In the genomic region with DNA sequence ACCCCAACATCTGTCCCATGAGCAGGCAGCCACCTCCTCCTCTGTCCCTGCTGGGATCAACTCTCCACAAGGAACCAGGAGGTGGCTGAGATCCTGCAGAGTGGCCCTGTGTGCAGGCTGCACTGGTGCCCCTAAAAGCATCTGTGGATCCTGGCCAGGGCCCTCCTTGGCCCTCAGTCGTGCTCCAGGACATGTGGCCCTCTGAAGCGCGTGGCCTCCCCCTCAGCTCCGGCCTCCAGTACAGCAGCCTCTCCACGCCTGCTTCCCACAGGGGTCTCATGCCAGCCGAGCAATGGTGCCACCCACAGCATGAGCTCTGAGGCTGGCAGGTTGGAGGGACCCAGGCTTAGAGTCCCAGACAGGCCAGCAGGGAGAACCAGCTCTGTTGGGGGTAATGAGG, we compare ENCODE assay signal across 2 cellular contexts.
TF ChIP-seq lines count a peak whose summit lies in the region.

No MANE protein-coding gene starts in this region.

TF ChIP-seq in SK-N-SH, 30 proteins besides CTCF, POLR2A, EP300 and RAD21 (continued from another document):
- TF ChIP-seq ZBTB33 (IDR thresholded peaks at IDR 0.05; ENCODE audit: borderline replicate concordance, low read depth) (no peak), USF1 (IDR thresholded peaks at IDR 0.05; ENCODE audit: borderline replicate concordance, low read depth) (no peak), IRF3 (IDR thresholded peaks at IDR 0.05; ENCODE audit: low read depth, low read length) (no peak), NRF1 (IDR thresholded peaks at IDR 0.05; ENCODE audit: low read depth, low read length) (no peak), JUND (IDR thresholded peaks at IDR 0.05) (no peak), TAF1 (IDR thresholded peaks at IDR 0.05; ENCODE audit: borderline replicate concordance, low read depth, low read length) (no peak), FOXJ3 (CRISPR knock-in tag; IDR thresholded peaks at IDR 0.05) (no peak), NFIC (IDR thresholded peaks at IDR 0.05; ENCODE audit: borderline replicate concordance) (no peak), TEAD4 (IDR thresholded peaks at IDR 0.05; ENCODE audit: borderline replicate concordance, insufficient read depth) (no peak), RFX5 (IDR thresholded peaks at IDR 0.05; ENCODE audit: low read length) (no peak)

TF ChIP-seq in SK-N-SH treated with all-trans-retinoic acid at 6 μM for 48 hours, 23 proteins besides CTCF, POLR2A, EP300 and RAD21 (continued from another document):
- TF ChIP-seq CSDC2 (CRISPR knock-in tag; IDR thresholded peaks at IDR 0.05) = no peak
- no peak for TF ChIP-seq SNAI2 (CRISPR knock-in tag; IDR thresholded peaks at IDR 0.05)
- no peak for TF ChIP-seq TSHZ2 (CRISPR knock-in tag; IDR thresholded peaks at IDR 0.05)
- TF ChIP-seq, protein P1, sequence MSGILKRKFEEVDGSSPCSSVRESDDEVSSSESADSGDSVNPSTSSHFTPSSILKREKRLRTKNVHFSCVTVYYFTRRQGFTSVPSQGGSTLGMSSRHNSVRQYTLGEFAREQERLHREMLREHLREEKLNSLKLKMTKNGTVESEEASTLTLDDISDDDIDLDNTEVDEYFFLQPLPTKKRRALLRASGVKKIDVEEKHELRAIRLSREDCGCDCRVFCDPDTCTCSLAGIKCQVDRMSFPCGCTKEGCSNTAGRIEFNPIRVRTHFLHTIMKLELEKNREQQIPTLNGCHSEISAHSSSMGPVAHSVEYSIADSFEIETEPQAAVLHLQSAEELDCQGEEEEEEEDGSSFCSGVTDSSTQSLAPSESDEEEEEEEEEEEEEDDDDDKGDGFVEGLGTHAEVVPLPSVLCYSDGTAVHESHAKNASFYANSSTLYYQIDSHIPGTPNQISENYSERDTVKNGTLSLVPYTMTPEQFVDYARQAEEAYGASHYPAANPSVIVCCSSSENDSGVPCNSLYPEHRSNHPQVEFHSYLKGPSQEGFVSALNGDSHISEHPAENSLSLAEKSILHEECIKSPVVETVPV (CRISPR knock-in tag; IDR thresholded peaks at IDR 0.05) = no peak
- no peak for TF ChIP-seq RARB (CRISPR knock-in tag; IDR thresholded peaks at IDR 0.05)
- TF ChIP-seq GLIS3 (CRISPR knock-in tag; IDR thresholded peaks at IDR 0.05) = no peak
- no peak for TF ChIP-seq ARNTL (CRISPR knock-in tag; IDR thresholded peaks at IDR 0.05; ENCODE audit: borderline replicate concordance, low read depth)
- no peak for TF ChIP-seq ZNF565 (CRISPR knock-in tag; conservative IDR thresholded peaks at IDR 0.05; ENCODE audit: low read depth)
- TF ChIP-seq, protein P2, sequence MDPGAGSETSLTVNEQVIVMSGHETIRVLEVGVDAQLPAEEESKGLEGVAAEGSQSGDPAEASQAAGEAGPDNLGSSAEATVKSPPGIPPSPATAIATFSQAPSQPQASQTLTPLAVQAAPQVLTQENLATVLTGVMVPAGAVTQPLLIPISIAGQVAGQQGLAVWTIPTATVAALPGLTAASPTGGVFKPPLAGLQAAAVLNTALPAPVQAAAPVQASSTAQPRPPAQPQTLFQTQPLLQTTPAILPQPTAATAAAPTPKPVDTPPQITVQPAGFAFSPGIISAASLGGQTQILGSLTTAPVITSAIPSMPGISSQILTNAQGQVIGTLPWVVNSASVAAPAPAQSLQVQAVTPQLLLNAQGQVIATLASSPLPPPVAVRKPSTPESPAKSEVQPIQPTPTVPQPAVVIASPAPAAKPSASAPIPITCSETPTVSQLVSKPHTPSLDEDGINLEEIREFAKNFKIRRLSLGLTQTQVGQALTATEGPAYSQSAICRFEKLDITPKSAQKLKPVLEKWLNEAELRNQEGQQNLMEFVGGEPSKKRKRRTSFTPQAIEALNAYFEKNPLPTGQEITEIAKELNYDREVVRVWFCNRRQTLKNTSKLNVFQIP (CRISPR knock-in tag; IDR thresholded peaks at IDR 0.05; ENCODE audit: borderline replicate concordance, low read depth) = no peak
- TF ChIP-seq ZC3H10 (CRISPR knock-in tag; IDR thresholded peaks at IDR 0.05) = no peak
- TF ChIP-seq TCF4 (CRISPR knock-in tag; IDR thresholded peaks at IDR 0.05; ENCODE audit: borderline replicate concordance) = no peak
- TF ChIP-seq OSR1 (CRISPR knock-in tag; IDR thresholded peaks at IDR 0.05) = no peak
- no peak for TF ChIP-seq ZFP30 (CRISPR knock-in tag; IDR thresholded peaks at IDR 0.05)
- no peak for TF ChIP-seq CREB5 (CRISPR knock-in tag; IDR thresholded peaks at IDR 0.05; ENCODE audit: low read depth)
